In genomic region chrX:150879855-150880807, GRCh38 we compare ENCODE assay signal across 12 cellular contexts. TPM values are rescaled to one million over a fixed set of nuclear protein-coding genes. Genes with fewer than 3 reads are reported as not detected.
A peak's percentile ranks its signal among the peaks of the same experiment; 100 is the strongest.
DNase-seq lines count a peak whose midpoint lies in the region; ATAC-seq and TF ChIP-seq lines count a peak whose summit lies in the region.
"Had no signal": no experiment of that assay in that cellular context is flagged by ENCODE, and none has a peak within 500 bp of the region (broad histone marks: within the 10 kb centered on the region; RNA-seq: fewer than 3 reads in every experiment).

No MANE protein-coding gene starts in this region.

- DNase-seq in DMS53 (lab: John Stamatoyannopoulos, UW) = peak; percentile 19
- no peak for DNase-seq in DMS53 treated with DMSO at 0.1 percent for 48 hours (lab: John Stamatoyannopoulos, UW; ENCODE audit: unreplicated experiment)
- no peak for DNase-seq in mucosa of descending colon
- no peak for DNase-seq in GM23338 (ENCODE audit: low spot score)
- no peak for DNase-seq in NCI-H524 (lab: John Stamatoyannopoulos, UW)
- DNase-seq in NK-92 (lab: John Stamatoyannopoulos, UW; ENCODE audit: unreplicated experiment) = no peak
- DNase-seq: Peyer's patch, small intestine had no signal

- H4K20me1 ChIP-seq in GM23338 (replicated peaks; ENCODE audit: insufficient read depth) = no peaks in the 10 kb centered on the region

- no peak overlapping the region for H3K27ac Mint-ChIP-seq in GM23338

- H3K36me3 Mint-ChIP-seq in GM23338 (ENCODE audit: low read depth) = peaks cover 21% of the 10 kb centered on the region

- H3K9me2 ChIP-seq in GM23338 (ENCODE audit: insufficient read depth) = no peaks in the 10 kb centered on the region

- H3K27ac ChIP-seq in GM23338 (ENCODE audit: low read depth) = no peak overlapping the region
- H3K27ac ChIP-seq: 22Rv1, Peyer's patch, thoracic aorta had no signal

- no peaks in the 10 kb centered on the region for H3F3A ChIP-seq in GM23338 (replicated peaks; ENCODE audit: low read depth)

- no peaks in the 10 kb centered on the region for H3K27me3 Mint-ChIP-seq in GM23338 (ENCODE audit: insufficient read depth, low read depth, poor library complexity)

- H3K4me2 ChIP-seq in GM23338 = no peak overlapping the region

- H2AFZ ChIP-seq in GM23338 = no peak overlapping the region

- H3K27me3 ChIP-seq in GM23338 (ENCODE audit: insufficient read depth) = no peaks in the 10 kb centered on the region
- H3K27me3 ChIP-seq: Peyer's patch had no signal

- peaks cover 12% of the 10 kb centered on the region for H3K9me3 Mint-ChIP-seq in GM23338

- H3K36me3 ChIP-seq in mucosa of descending colon (ENCODE audit: low read depth) = no peaks in the 10 kb centered on the region
- no peaks in the 10 kb centered on the region for H3K36me3 ChIP-seq in GM23338 (ENCODE audit: insufficient read depth)
- H3K36me3 ChIP-seq: Peyer's patch, thoracic aorta had no signal

- H3K4me3 Mint-ChIP-seq in GM23338 = no peak overlapping the region

- peak; percentile 67 for ATAC-seq in GM21737 (IDR thresholded peaks at IDR 0.05; ENCODE audit: unreplicated experiment)
- peak; percentile 71 for ATAC-seq in HG03457 (IDR thresholded peaks at IDR 0.05; ENCODE audit: unreplicated experiment)
- peak; percentile 15 for ATAC-seq in mucosa of descending colon
- no peak for ATAC-seq in GM23338

- H3K9me3 ChIP-seq in mucosa of descending colon = no peaks in the 10 kb centered on the region
- H3K9me3 ChIP-seq: Peyer's patch, thoracic aorta had no signal

- TF ChIP-seq CTCF in mucosa of descending colon (IDR thresholded peaks at IDR 0.05) (no peak), GM23338 (conservative IDR thresholded peaks at IDR 0.05; ENCODE audit: low read depth in 2 of 2) (no peak)

- H3K79me2 ChIP-seq in GM23338 (replicated peaks; ENCODE audit: insufficient read depth) = peaks cover 40% of the 10 kb centered on the region

- H3K4me1 ChIP-seq in mucosa of descending colon (ENCODE audit: low read depth) (no peaks in the 10 kb centered on the region), GM23338 (ENCODE audit: insufficient read depth) (no peaks in the 10 kb centered on the region)
- H3K4me1 ChIP-seq: Peyer's patch had no signal

- H3K4me1 Mint-ChIP-seq in GM23338 = no peaks in the 10 kb centered on the region

- intact Hi-C loops in mucosa of descending colon (cut with DNase I, micrococcal nuclease) = no loop called here

- H3K4me3 ChIP-seq in mucosa of descending colon = no peak overlapping the region
- no peak overlapping the region for H3K4me3 ChIP-seq in GM23338
- H3K4me3 ChIP-seq: Peyer's patch, thoracic aorta had no signal

TF ChIP-seq in GM23338, 12 proteins besides CTCF, POLR2A, EP300 and RAD21 (continues in another document):
- TF ChIP-seq EZH2phosphoT487 (IDR thresholded peaks at IDR 0.05; ENCODE audit: unreplicated experiment) (no peak), CREB1 (CRISPR knock-in tag; IDR thresholded peaks at IDR 0.05; ENCODE audit: low read depth) (no peak), ZNF331 (CRISPR knock-in tag; IDR thresholded peaks at IDR 0.05; ENCODE audit: low read depth) (no peak), POLR2AphosphoS5 (IDR thresholded peaks at IDR 0.05; ENCODE audit: low read depth) (no peak), EZH2 (IDR thresholded peaks at IDR 0.05; ENCODE audit: low read depth, unreplicated experiment) (no peak), STAT1 (IDR thresholded peaks at IDR 0.05; ENCODE audit: unreplicated experiment) (no peak), JUNB (IDR thresholded peaks at IDR 0.05; ENCODE audit: unreplicated experiment) (no peak), ETS1 (IDR thresholded peaks at IDR 0.05) (no peak), ZNF462 (CRISPR knock-in tag; IDR thresholded peaks at IDR 0.05) (no peak), ZNF114 (CRISPR knock-in tag; IDR thresholded peaks at IDR 0.05) (no peak), NANOG (IDR thresholded peaks at IDR 0.05; ENCODE audit: borderline replicate concordance) (no peak)

RNA-seq across cellular contexts. Expression of gene CD99L2, which starts 18.3 kb away (rescaled TPM):
- total RNA-seq in mucosa of descending colon = 10 to 100 TPM; 12.3 to 48.0 (median 15.6) TPM
- total RNA-seq in GM23338 (2014; rRNA removed; shearing (Covaris generic)) = 6.4 and 7.2 TPM in 2 replicates
- polyA plus RNA-seq in GM23338 (2016; fragmentation: Nextera tagmentation; extraction: Ambion mirVana) = 2.3 and 2.6 TPM in 2 replicates
